9 cellular contexts compared by ENCODE assay signal in genomic region chr17:60135160-60135950, GRCh38. TPM values are rescaled to one million over a fixed set of nuclear protein-coding genes. Genes with fewer than 3 reads are reported as not detected.
A peak's percentile ranks its signal among the peaks of the same experiment; 100 is the strongest.
DNase-seq lines count a peak whose midpoint lies in the region; ATAC-seq, FAIRE-seq and TF ChIP-seq lines count a peak whose summit lies in the region.
"Had no signal": no experiment of that assay in that cellular context is flagged by ENCODE, and none has a peak within 500 bp of the region (broad histone marks: within the 10 kb centered on the region; RNA-seq: fewer than 3 reads in every experiment).

No MANE protein-coding gene starts in this region.

- peaks cover 0 to 13% (median 0%) of the 10 kb centered on the region in 11 experiments; a peak in 5 of 22 replicates for H3K36me3 ChIP-seq in BLaER1 treated with 17β-estradiol and CSF1 and Interleukin-3, amounts not matched to agents 10 nM and 100 nM
- peaks cover 2% of the 10 kb centered on the region in 2 experiments for H3K36me3 ChIP-seq in endothelial cell of umbilical vein (ENCODE audit: control insufficient read depth in 2 of 2, extremely low read depth in 1 of 2, insufficient read depth in 2 of 2, low read length in 2 of 2)

- H3K4me2 ChIP-seq in BLaER1 treated with 17β-estradiol and CSF1 and Interleukin-3, amounts not matched to agents 10 nM and 100 nM: peak overlapping the region; percentile 75 to 99 (median 95)
- peak overlapping the region; percentile 80 for H3K4me2 ChIP-seq in endothelial cell of umbilical vein (ENCODE audit: insufficient read depth, low read length)

- dilution Hi-C loops in endothelial cell of umbilical vein (cut with MboI; ENCODE audit: extremely low pct_ligation_motif_present, low sequenced_read_pairs): no loop called here

- H4K20me1 ChIP-seq in BLaER1 treated with 17β-estradiol and CSF1 and Interleukin-3, amounts not matched to agents 10 nM and 100 nM: peaks cover 0 to 21% (median 6%) of the 10 kb centered on the region in 11 experiments; a peak in 12 of 22 replicates
- no peaks in the 10 kb centered on the region for H4K20me1 ChIP-seq in endothelial cell of umbilical vein (replicated peaks; ENCODE audit: control insufficient read depth, extremely low read depth, insufficient read depth, low read length)

- DNase-seq in GM19240 (ENCODE audit: insufficient read length, low spot score): peak; percentile 94
- peak; percentile 90 to 93 for DNase-seq in NOMO-1 (lab: John Stamatoyannopoulos, UW; ENCODE audit: unreplicated experiment in 2 of 2)
- DNase-seq in activated CD8-positive, alpha-beta memory T cell treated with anti-CD3 and anti-CD28 coated beads, Interleukin-2, amount 50 U/mL, for 48 hours: peak; percentile 89
- peak; percentile 92 for DNase-seq in endothelial cell of umbilical vein (ENCODE audit: low read depth, low spot score)
- peak; percentile 85 for DNase-seq in middle frontal gyrus (ENCODE audit: extremely low spot score, low spot score)
- peak; percentile 27 to 43 for DNase-seq in stimulated activated CD8-positive, alpha-beta memory T cell treated with anti-CD3 and anti-CD28 coated beads, Interleukin-2, amount 100 ng/mL, for 1 hour (ENCODE audit: low read depth in 2 of 2)

- intact Hi-C loops in endothelial cell of umbilical vein (cut with micrococcal nuclease): no loop called here

- no peaks in the 10 kb centered on the region for H3K9me1 ChIP-seq in endothelial cell of umbilical vein (replicated peaks; ENCODE audit: control insufficient read depth, extremely low read depth, insufficient read depth, low read length)

- H3K27ac ChIP-seq in BLaER1 treated with 17β-estradiol and CSF1 and Interleukin-3, amounts not matched to agents 10 nM and 100 nM: peak overlapping the region in 10 of 11 experiments; percentile 56 to 82 (median 70); a peak in 20 of 22 replicates
- H3K27ac ChIP-seq in endothelial cell of umbilical vein (ENCODE audit: insufficient read depth, low read depth, low read length): peak overlapping the region; percentile 50

- peaks cover 21 to 62% (median 51%) of the 10 kb centered on the region in 10 experiments; a peak in 19 of 20 replicates for H3K4me1 ChIP-seq in BLaER1 treated with 17β-estradiol and CSF1 and Interleukin-3, amounts not matched to agents 10 nM and 100 nM
- peaks cover 4% of the 10 kb centered on the region for H3K4me1 ChIP-seq in endothelial cell of umbilical vein (ENCODE audit: control insufficient read depth, extremely low read depth, insufficient read depth, low read length)

- H3K9ac ChIP-seq in BLaER1 treated with 17β-estradiol and CSF1 and Interleukin-3, amounts not matched to agents 10 nM and 100 nM: peak overlapping the region; percentile 62 to 81 (median 76)
- H3K9ac ChIP-seq in endothelial cell of umbilical vein (replicated peaks; ENCODE audit: extremely low read depth, insufficient read depth, low read length): peak overlapping the region; percentile 74

- TSS peak; percentile 92 for BruUV-seq in endothelial cell of umbilical vein (replicated peaks; lab: Mats Ljungman, UMichigan)

- POLR2A ChIA-PET in endothelial cell of umbilical vein (lab: Charles Lee): no interaction called here

- peaks cover 2% of the 10 kb centered on the region for H3K79me2 ChIP-seq in endothelial cell of umbilical vein (ENCODE audit: control insufficient read depth, insufficient read depth, low read length)

- no peak for TF ChIP-seq CTCF in endothelial cell of umbilical vein (IDR thresholded peaks at IDR 0.05; ENCODE audit: extremely low read depth in 1 of 2, insufficient read depth in 1 of 2, low read depth in 1 of 2, low read length in 2 of 2)

- ATAC-seq in HG03520 (IDR thresholded peaks at IDR 0.05; ENCODE audit: unreplicated experiment): peak; percentile 71

- H3K4me3 ChIP-seq in BLaER1 treated with 17β-estradiol and CSF1 and Interleukin-3, amounts not matched to agents 10 nM and 100 nM: peak overlapping the region; percentile 61 to 84 (median 74)
- H3K4me3 ChIP-seq in endothelial cell of umbilical vein (replicated peaks in 1 of 3; ENCODE audit: insufficient read depth in 1 of 3, low read depth in 1 of 3, low read length in 3 of 3): peak overlapping the region; percentile 52 to 83 (median 59)

- peak overlapping the region; percentile 73 for H2AFZ ChIP-seq in endothelial cell of umbilical vein (ENCODE audit: low read depth, low read length)

- peak; percentile 74 for TF ChIP-seq POLR2A in endothelial cell of umbilical vein (IDR thresholded peaks at IDR 0.05; ENCODE audit: low read depth, low read length)

- CTCF ChIA-PET in endothelial cell of umbilical vein (lab: Charles Lee): no interaction called here

- H3K27me3 ChIP-seq in BLaER1 treated with 17β-estradiol and CSF1 and Interleukin-3, amounts not matched to agents 10 nM and 100 nM: peaks cover 18 to 22% (median 20%) of the 10 kb centered on the region in 11 experiments
- H3K27me3 ChIP-seq in endothelial cell of umbilical vein (ENCODE audit: control insufficient read depth in 2 of 2, insufficient read depth in 2 of 2, low read length in 2 of 2): peaks cover 24 to 25% of the 10 kb centered on the region in 2 experiments

- peak; percentile 95 for FAIRE-seq in endothelial cell of umbilical vein (lab: Jason Lieb, UNC)

- no peaks in the 10 kb centered on the region for H3K9me3 ChIP-seq in BLaER1 treated with 17β-estradiol and CSF1 and Interleukin-3, amounts not matched to agents 10 nM and 100 nM (replicated peaks in 1 of 11)
- H3K9me3 ChIP-seq in endothelial cell of umbilical vein (replicated peaks; ENCODE audit: control insufficient read depth, insufficient read depth, low read length): no peaks in the 10 kb centered on the region

TF ChIP-seq in endothelial cell of umbilical vein, 7 proteins besides CTCF, POLR2A, EP300 and RAD21:
- TF ChIP-seq EZH2 (IDR thresholded peaks at IDR 0.05; ENCODE audit: borderline replicate concordance, low read depth, low read length, severe bottlenecking) (no peak), MYC (IDR thresholded peaks at IDR 0.05; ENCODE audit: low read depth, low read length) (no peak), POLR2AphosphoS5 (IDR thresholded peaks at IDR 0.05; ENCODE audit: insufficient read depth, low read depth, low read length) (peak; percentile 87), GATA2 (IDR thresholded peaks at IDR 0.05; ENCODE audit: insufficient read depth, insufficient read length, low read depth, low read length) (no peak), FOS (IDR thresholded peaks at IDR 0.05; ENCODE audit: borderline replicate concordance, insufficient read depth, low read length) (no peak), JUN (IDR thresholded peaks at IDR 0.05; ENCODE audit: borderline replicate concordance, insufficient read depth, insufficient read length, low read depth) (no peak), MAX (IDR thresholded peaks at IDR 0.05; ENCODE audit: insufficient read depth, insufficient read length) (peak; percentile 64)

RNA-seq across cellular contexts. Expression of gene CA4, which starts 14.4 kb away (rescaled TPM):
- 0.29 TPM in 1 of 2 replicates, not detected in the other for total RNA-seq in endothelial cell of umbilical vein
- 0.10 and 0.17 TPM in 2 replicates for polyA plus RNA-seq in endothelial cell of umbilical vein
- 0.14 and 0.17 TPM in 2 replicates for polyA plus RNA-seq in endothelial cell of umbilical vein (2011; cell fraction: cytosol; rRNA removed)
- 0.36 and 0.66 TPM in 2 replicates for polyA plus RNA-seq in endothelial cell of umbilical vein (2011; cell fraction: nucleus; rRNA removed)
- polyA plus RNA-seq in endothelial cell of umbilical vein (2012): not detected in 2 replicates
- polyA minus RNA-seq in endothelial cell of umbilical vein: 0.41 TPM in 1 of 2 replicates, not detected in the other
- not detected for polyA minus RNA-seq in endothelial cell of umbilical vein (2011; cell fraction: cytosol; rRNA and poly(A)+ RNA removed)
- not detected in 2 replicates for polyA minus RNA-seq in endothelial cell of umbilical vein (2011; cell fraction: nucleus; rRNA and poly(A)+ RNA removed)
- total RNA-seq: activated CD8-positive, alpha-beta memory T cell treated with anti-CD3 and anti-CD28 coated beads for 36 hours had no signal

RNA-seq across cellular contexts. Expression of gene HEATR6, which starts 56.6 kb away (rescaled TPM):
- 16.7 and 17.4 TPM in 2 replicates for total RNA-seq in endothelial cell of umbilical vein
- polyA plus RNA-seq in endothelial cell of umbilical vein: 18.6 and 20.2 TPM in 2 replicates
- polyA plus RNA-seq in endothelial cell of umbilical vein (2011; cell fraction: cytosol; rRNA removed): 11.7 and 13.6 TPM in 2 replicates
- polyA plus RNA-seq in endothelial cell of umbilical vein (2011; cell fraction: nucleus; rRNA removed): 61.2 and 67.3 TPM in 2 replicates
- 10.9 and 11.6 TPM in 2 replicates for polyA plus RNA-seq in endothelial cell of umbilical vein (2012)
- 21.0 and 26.5 TPM in 2 replicates for polyA minus RNA-seq in endothelial cell of umbilical vein
- 13.0 TPM for polyA minus RNA-seq in endothelial cell of umbilical vein (2011; cell fraction: cytosol; rRNA and poly(A)+ RNA removed)
- 25.1 and 27.9 TPM in 2 replicates for polyA minus RNA-seq in endothelial cell of umbilical vein (2011; cell fraction: nucleus; rRNA and poly(A)+ RNA removed)

Comparison
In these comparisons a context has a peak if more than half of its experiments do, and no peak if none do; other contexts are left out.
1. Peak in every context shown above with its lines: DNase-seq, ATAC-seq, H3K4me3 ChIP-seq and H3K27ac ChIP-seq.
2. DNase-seq: peak in every context shown above with its lines; median percentile 94 in GM19240; 92 in endothelial cell of umbilical vein; 92 in NOMO-1; 89 in activated CD8-positive, alpha-beta memory T cell treated with anti-CD3 and anti-CD28 coated beads, Interleukin-2, amount 50 U/mL, for 48 hours; 85 in middle frontal gyrus; 35 in stimulated activated CD8-positive, alpha-beta memory T cell treated with anti-CD3 and anti-CD28 coated beads, Interleukin-2, amount 100 ng/mL, for 1 hour.